8 cellular contexts compared by ENCODE assay signal in genomic region chr14:41604793-41605534, GRCh38.
A peak's percentile ranks its signal among the peaks of the same experiment; 100 is the strongest.
DNase-seq lines count a peak whose midpoint lies in the region; ATAC-seq, FAIRE-seq and TF ChIP-seq lines count a peak whose summit lies in the region.

No MANE protein-coding gene starts in this region.

- no peaks in the 10 kb centered on the region for H3K9me3 ChIP-seq in ES-I3 (ENCODE audit: control insufficient read depth, insufficient read depth, low read length)
- H3K9me3 ChIP-seq in neuron (ENCODE audit: low read length): no peaks in the 10 kb centered on the region

- ATAC-seq in HG03135 (IDR thresholded peaks at IDR 0.05; ENCODE audit: unreplicated experiment): no peak

- no peak for FAIRE-seq in GM19239 (lab: Jason Lieb, UNC)

- H3K4me3 ChIP-seq in fibroblast of pulmonary artery (replicated peaks; ENCODE audit: low read depth, low read length): peak overlapping the region; percentile 83
- peak overlapping the region; percentile 58 for H3K4me3 ChIP-seq in neuron (ENCODE audit: low read length)

- DNase-seq in NCI-H748 treated with DMSO at 0.1 percent for 48 hours (lab: John Stamatoyannopoulos, UW) (peak; percentile 23), fibroblast of pulmonary artery (ENCODE audit: low read depth) (peak; percentile 93), SW480 (ENCODE audit: low spot score) (no peak), GM19239 (ENCODE audit: insufficient read length, low spot score) (no peak), ACHN (no peak)

- H3K27me3 ChIP-seq in neuron (ENCODE audit: insufficient read depth, low read length): peaks cover 35% of the 10 kb centered on the region

- H2AFZ ChIP-seq in neuron (ENCODE audit: low read depth, low read length): peak overlapping the region; percentile 96

- no peaks in the 10 kb centered on the region for H3K36me3 ChIP-seq in ES-I3 (ENCODE audit: insufficient read depth, low read length)
- H3K36me3 ChIP-seq in neuron (ENCODE audit: insufficient read depth, low read length): no peaks in the 10 kb centered on the region

- no peaks in the 10 kb centered on the region for H3K4me1 ChIP-seq in ES-I3 (ENCODE audit: insufficient read depth, low read length)
- peaks cover 25% of the 10 kb centered on the region for H3K4me1 ChIP-seq in neuron (ENCODE audit: insufficient read depth, low read length)

- no peak for TF ChIP-seq CTCF in fibroblast of pulmonary artery (IDR thresholded peaks at IDR 0.05; ENCODE audit: low read length, missing control alignments)

- in situ Hi-C loops in ACHN (cut with HindIII; ENCODE audit: low pct_ligation_motif_present, low pct_unique_long_range_greater_than_20kb, low sequenced_read_pairs): no loop called here

- H3K9ac ChIP-seq in ES-I3 (ENCODE audit: low read depth, low read length): peak overlapping the region; percentile 95

Comparison
In these comparisons a context has a peak if more than half of its experiments do, and no peak if none do; other contexts are left out.
1. DNase-seq: peak in NCI-H748 treated with DMSO at 0.1 percent for 48 hours (single experiment) and fibroblast of pulmonary artery (single experiment); none in SW480 (single experiment), GM19239 (single experiment) and ACHN (single experiment).